ENCODE assay signal across 8 cellular contexts in genomic region chr15:64622410-64623260, GRCh38.
A peak's percentile ranks its signal among the peaks of the same experiment; 100 is the strongest.
DNase-seq lines count a peak whose midpoint lies in the region; ATAC-seq, FAIRE-seq and TF ChIP-seq lines count a peak whose summit lies in the region.

No MANE protein-coding gene starts in this region.

- no peak overlapping the region for H3K4me3 ChIP-seq in HepG2 (replicated peaks in 1 of 3; ENCODE audit: insufficient read depth in 1 of 3, low read depth in 2 of 3, low read length in 3 of 3)
- no peak overlapping the region for H3K4me3 ChIP-seq in SK-N-SH (ENCODE audit: low read depth in 2 of 2, low read length in 1 of 2)

- H3K4me1 Mint-ChIP-seq in activated CD4-positive, alpha-beta T cell treated with anti-CD3 and anti-CD28 coated beads, Interleukin-2, amount 10 ng/mL, durations not matched to agents 24 days and 14 days, result peaks cover 78% of the 10 kb centered on the region

- no peaks in the 10 kb centered on the region for H3K9me2 ChIP-seq in SK-N-SH

- no peak for FAIRE-seq in HepG2 (lab: Jason Lieb, UNC)

- 93% methylated on average over 7 of the region's 7 CpGs for WGBS in HepG2 (ENCODE audit: low lambda C conversion rate)
- 95% methylated on average over 6 of the region's 7 CpGs for WGBS in SK-N-SH (ENCODE audit: low lambda C conversion rate)

- H3K27ac ChIP-seq in HepG2 (ENCODE audit: extremely low read length, insufficient read depth, low read length) (no peak overlapping the region), SK-N-SH (ENCODE audit: low read depth in 2 of 2, low read length in 1 of 2) (0 out of 4 replicates have a peak overlapping the region, but pooled peaks of 1 of the 2 experiments have one; percentile 17)

- H3K9me3 ChIP-seq in HepG2 (ENCODE audit: low read length) (no peaks in the 10 kb centered on the region), SK-N-SH (no peaks in the 10 kb centered on the region)

- no peaks in the 10 kb centered on the region for H3K27me3 Mint-ChIP-seq in activated CD4-positive, alpha-beta T cell treated with anti-CD3 and anti-CD28 coated beads, Interleukin-2, amount 10 ng/mL, durations not matched to agents 24 days and 14 days

- H3K27me3 ChIP-seq in HepG2 (ENCODE audit: control insufficient read depth in 1 of 2, insufficient read depth in 2 of 2, low read length in 2 of 2) (no peaks in the 10 kb centered on the region; a peak in 1 of 5 replicates), SK-N-SH (ENCODE audit: insufficient read depth) (no peaks in the 10 kb centered on the region)

- H3K9me3 Mint-ChIP-seq in activated CD4-positive, alpha-beta T cell treated with anti-CD3 and anti-CD28 coated beads, Interleukin-2, amount 10 ng/mL, durations not matched to agents 24 days and 14 days, result no peaks in the 10 kb centered on the region

- TF ChIP-seq CTCF in GM10266 (IDR thresholded peaks at IDR 0.05; ENCODE audit: control insufficient read depth, insufficient read depth, low read depth, missing control alignments) (no peak), HepG2 (CRISPR knock-in tag; IDR thresholded peaks at IDR 0.05) (no peak), SK-N-SH (IDR thresholded peaks at IDR 0.05) (no peak)

- H3K36me3 ChIP-seq in HepG2 (replicated peaks in 1 of 2; ENCODE audit: control insufficient read depth in 1 of 2, insufficient read depth in 2 of 2, low read length in 2 of 2) (peaks cover 2 to 9% of the 10 kb centered on the region in 2 experiments; a peak in 4 of 5 replicates), SK-N-SH (replicated peaks in 1 of 2; ENCODE audit: control insufficient read depth in 1 of 2, insufficient read depth in 2 of 2, low read length in 1 of 2) (peaks cover 3 to 6% of the 10 kb centered on the region in 2 experiments)

- DNase-seq in GM10266 (ENCODE audit: extremely low spot score) (peak; percentile 40), HepG2 (ENCODE audit: low spot score) (no peak), cerebellar cortex (ENCODE audit: low spot score) (no peak), NCI-H82 treated with DMSO at 0.1 percent for 48 hours (lab: John Stamatoyannopoulos, UW; ENCODE audit: unreplicated experiment) (no peak), OCI-M1 (lab: John Stamatoyannopoulos, UW) (no peak), SK-N-SH (no peak)
- DNase-seq in activated CD4-positive, alpha-beta T cell treated with anti-CD3 and anti-CD28 coated beads, Interleukin-2, amount 10 ng/mL, durations not matched to agents 24 days and 14 days, result peak; percentile 87

- no peak for TF ChIP-seq POLR2A in HepG2 (IDR thresholded peaks at IDR 0.05; ENCODE audit: insufficient read depth in 1 of 2, low read depth in 2 of 2, low read length in 2 of 2)

- no peaks in the 10 kb centered on the region for H4K20me1 ChIP-seq in HepG2 (ENCODE audit: insufficient read depth, low read length)
- peaks cover 52% of the 10 kb centered on the region for H4K20me1 ChIP-seq in SK-N-SH (ENCODE audit: insufficient read depth)

- TF ChIP-seq EP300 in HepG2 (IDR thresholded peaks at IDR 0.05; ENCODE audit: low read depth in 2 of 2, low read length in 2 of 2), result no peak
- no peak for TF ChIP-seq EP300 in HepG2 (CRISPR knock-in tag; IDR thresholded peaks at IDR 0.05; ENCODE audit: borderline replicate concordance)
- TF ChIP-seq EP300 in SK-N-SH (IDR thresholded peaks at IDR 0.05; ENCODE audit: borderline replicate concordance in 1 of 2, low read depth in 1 of 2, low read length in 1 of 2), result no peak

- H3K79me2 ChIP-seq in HepG2 (ENCODE audit: insufficient read depth, low read length) (peaks cover 6% of the 10 kb centered on the region), SK-N-SH (ENCODE audit: insufficient read depth) (peaks cover 66% of the 10 kb centered on the region)

- CTCF ChIA-PET in HepG2 (lab: Yijun Ruan, JAX; ENCODE audit: low intra/inter-chr PET ratio, low total read pairs) (no interaction called here), SK-N-SH (lab: Yijun Ruan, JAX) (no interaction called here)

- H3F3A ChIP-seq in SK-N-SH (replicated peaks; ENCODE audit: insufficient read depth), result peaks cover 32% of the 10 kb centered on the region

- H3K4me2 ChIP-seq in HepG2 (ENCODE audit: low read depth, low read length) (no peak overlapping the region), SK-N-SH (no peak overlapping the region)

- intact Hi-C loops in activated CD4-positive, alpha-beta T cell treated with anti-CD3 and anti-CD28 coated beads, Interleukin-2, amount 10 ng/mL, durations not matched to agents 24 days and 14 days (cut with micrococcal nuclease), result loop anchor here (1.0 to 10.0 kb wide), 7 partner anchors 12 to 378 kb away; no protein-coding TSS in a partner anchor
- intact Hi-C loops in HepG2 (cut with micrococcal nuclease; ENCODE audit: unreplicated experiment), result no loop called here

- peaks cover 20% of the 10 kb centered on the region for H3K4me1 ChIP-seq in HepG2 (ENCODE audit: insufficient read depth, low read length)
- H3K4me1 ChIP-seq in SK-N-SH (ENCODE audit: control insufficient read depth in 1 of 2, insufficient read depth in 2 of 2, low read depth in 1 of 2, low read length in 1 of 2), result peaks cover 25 to 41% of the 10 kb centered on the region in 2 experiments

- peaks cover 17% of the 10 kb centered on the region for H3K36me3 Mint-ChIP-seq in activated CD4-positive, alpha-beta T cell treated with anti-CD3 and anti-CD28 coated beads, Interleukin-2, amount 10 ng/mL, durations not matched to agents 24 days and 14 days (ENCODE audit: low read depth)

- POLR2A ChIA-PET in HepG2 (lab: Yijun Ruan, JAX) (no interaction called here), SK-N-SH (lab: Yijun Ruan, JAX) (no interaction called here)

- H3K9ac ChIP-seq in HepG2 (ENCODE audit: insufficient read depth, low read depth, low read length) (no peak overlapping the region), SK-N-SH (no peak overlapping the region)

- ATAC-seq in HG02840 (IDR thresholded peaks at IDR 0.05; ENCODE audit: low FRiP score, unreplicated experiment) (peak; percentile 61), HepG2 (no peak)

- TF ChIP-seq RAD21 in HepG2 (CRISPR knock-in tag; IDR thresholded peaks at IDR 0.05) (no peak), SK-N-SH (IDR thresholded peaks at IDR 0.05; ENCODE audit: low read length) (no peak)

- H3K4me3 Mint-ChIP-seq in activated CD4-positive, alpha-beta T cell treated with anti-CD3 and anti-CD28 coated beads, Interleukin-2, amount 10 ng/mL, durations not matched to agents 24 days and 14 days, result peak overlapping the region; percentile 75

- peak overlapping the region; percentile 91 for H3K27ac Mint-ChIP-seq in activated CD4-positive, alpha-beta T cell treated with anti-CD3 and anti-CD28 coated beads, Interleukin-2, amount 10 ng/mL, durations not matched to agents 24 days and 14 days

- H2AFZ ChIP-seq in HepG2 (ENCODE audit: low read length) (no peak overlapping the region), SK-N-SH (ENCODE audit: low read depth) (no peak overlapping the region)

- in situ Hi-C loops in HepG2 (cut with HindIII; ENCODE audit: extremely low pct_ligation_motif_present, low pct_unique_long_range_greater_than_20kb), result no loop called here

- BruUV-seq in HepG2 (replicated peaks; lab: Mats Ljungman, UMichigan), result no TSS peak

TF ChIP-seq in HepG2, 621 proteins besides CTCF, POLR2A, EP300 and RAD21:
- TF ChIP-seq ZNF496 (CRISPR knock-in tag; IDR thresholded peaks at IDR 0.05; ENCODE audit: insufficient replicate concordance), result no peak
- no peak for TF ChIP-seq MLX (CRISPR knock-in tag; IDR thresholded peaks at IDR 0.05)
- no peak for TF ChIP-seq ZFP82 (CRISPR knock-in tag; IDR thresholded peaks at IDR 0.05; ENCODE audit: borderline replicate concordance)
- no peak for TF ChIP-seq ZNF17 (CRISPR knock-in tag; IDR thresholded peaks at IDR 0.05)
- peak; percentile 23 to 44; a peak in 2 of 4 replicates for TF ChIP-seq MAFK (conservative IDR thresholded peaks at IDR 0.05 in 1 of 2, IDR thresholded peaks at IDR 0.05 in 1 of 2; ENCODE audit: low read length in 2 of 2)
- 0 out of 2 replicates have a peak, but pooled peaks have one; percentile 6 for TF ChIP-seq MAFF (IDR thresholded peaks at IDR 0.05; ENCODE audit: low read depth, low read length)
- no peak for TF ChIP-seq ZNF235 (CRISPR knock-in tag; IDR thresholded peaks at IDR 0.05; ENCODE audit: borderline replicate concordance)
- no peak for TF ChIP-seq ZNF792 (CRISPR knock-in tag; IDR thresholded peaks at IDR 0.05)
- TF ChIP-seq CENPX (CRISPR knock-in tag; IDR thresholded peaks at IDR 0.05), result no peak
- TF ChIP-seq ZNF724P (CRISPR knock-in tag; IDR thresholded peaks at IDR 0.05; ENCODE audit: borderline replicate concordance), result no peak

TF ChIP-seq in SK-N-SH, 30 proteins besides CTCF, POLR2A, EP300 and RAD21:
- TF ChIP-seq TCF12 (IDR thresholded peaks at IDR 0.05) (no peak), SMC3 (IDR thresholded peaks at IDR 0.05; ENCODE audit: low read depth, low read length) (no peak), RFX5 (IDR thresholded peaks at IDR 0.05; ENCODE audit: low read length) (no peak), MXI1 (IDR thresholded peaks at IDR 0.05; ENCODE audit: low read depth, low read length) (no peak), MAX (IDR thresholded peaks at IDR 0.05; ENCODE audit: low read depth) (no peak), POLR2AphosphoS5 (IDR thresholded peaks at IDR 0.05; ENCODE audit: low read depth, low read length) (no peak)
TF ChIP-seq in SK-N-SH: peak in this region for 0.

Comparison
In these comparisons a context has a peak if more than half of its experiments do, and no peak if none do; other contexts are left out.
1. DNase-seq: peak in GM10266 (single experiment) and activated CD4-positive, alpha-beta T cell treated with anti-CD3 and anti-CD28 coated beads, Interleukin-2, amount 10 ng/mL, durations not matched to agents 24 days and 14 days (single experiment); none in HepG2 (single experiment), cerebellar cortex (single experiment), NCI-H82 treated with DMSO at 0.1 percent for 48 hours (single experiment), OCI-M1 (single experiment) and SK-N-SH (single experiment).